Comparison of ENCODE assay signal across 19 cellular contexts in genomic region chr16:78504391-78504945, GRCh38.
DNase-seq lines count a peak whose midpoint lies in the region; ATAC-seq and TF ChIP-seq lines count a peak whose summit lies in the region.
"Had no signal": no experiment of that assay in that cellular context is flagged by ENCODE, and none has a peak within 500 bp of the region (broad histone marks: within the 10 kb centered on the region; RNA-seq: fewer than 3 reads in every experiment).

No MANE protein-coding gene starts in this region.

- H3K4me1 ChIP-seq in left ventricle myocardium inferior (peaks cover 26% of the 10 kb centered on the region), transverse colon (peaks cover 6 to 13% (median 8%) of the 10 kb centered on the region in 4 donors)

- H3K4me1 Mint-ChIP-seq in brain: peaks cover 51% of the 10 kb centered on the region
- H3K4me1 Mint-ChIP-seq: activated CD4-positive, alpha-beta memory T cell treated with anti-CD3 and anti-CD28 coated beads, Interleukin-2, amount 10 ng/mL, durations not matched to agents 7 days and 5 days; naive thymus-derived CD4-positive, alpha-beta T cell; stimulated activated memory B cell treated with anti-CD40 and anti-IgM and Interleukin-4, amounts not matched to agents 10 μg/mL and 1 μg/mL and 100 μg/mL, for 72 hours had no signal

- peaks cover 0 to 4% (median 0%) of the 10 kb centered on the region in 5 experiments for H3K9me3 Mint-ChIP-seq in brain
- H3K9me3 Mint-ChIP-seq: activated CD4-positive, alpha-beta memory T cell treated with anti-CD3 and anti-CD28 coated beads, Interleukin-2, amount 10 ng/mL, durations not matched to agents 7 days and 5 days; naive thymus-derived CD4-positive, alpha-beta T cell; stimulated activated memory B cell treated with anti-CD40 and anti-IgM and Interleukin-4, amounts not matched to agents 10 μg/mL and 1 μg/mL and 100 μg/mL, for 72 hours had no signal

- ATAC-seq in HG03460 (IDR thresholded peaks at IDR 0.05; ENCODE audit: unreplicated experiment) (no peak), esophagus mucosa (no peak), HG03159 (IDR thresholded peaks at IDR 0.05; ENCODE audit: unreplicated experiment) (no peak)
- ATAC-seq: naive thymus-derived CD4-positive, alpha-beta T cell; stimulated activated memory B cell treated with anti-CD40 and anti-IgM and Interleukin-4, amounts not matched to agents 10 μg/mL and 1 μg/mL and 100 μg/mL, for 72 hours had no signal

- H3K27me3 Mint-ChIP-seq in brain: peaks cover 4% of the 10 kb centered on the region
- H3K27me3 Mint-ChIP-seq: activated CD4-positive, alpha-beta memory T cell treated with anti-CD3 and anti-CD28 coated beads, Interleukin-2, amount 10 ng/mL, durations not matched to agents 7 days and 5 days; naive thymus-derived CD4-positive, alpha-beta T cell; stimulated activated memory B cell treated with anti-CD40 and anti-IgM and Interleukin-4, amounts not matched to agents 10 μg/mL and 1 μg/mL and 100 μg/mL, for 72 hours had no signal

- peak overlapping the region; percentile 75 for H3K27ac ChIP-seq in left ventricle myocardium inferior (replicated peaks)
- peak overlapping the region; percentile 63 to 78 (median 68) for H3K27ac ChIP-seq in transverse colon
- H3K27ac ChIP-seq: KMS-11 had no signal

- H3K36me3 ChIP-seq in left ventricle myocardium inferior: no peaks in the 10 kb centered on the region
- H3K36me3 ChIP-seq in transverse colon: no peaks in the 10 kb centered on the region
- H3K36me3 ChIP-seq: ascending aorta had no signal

- no peak for TF ChIP-seq EP300 in transverse colon (IDR thresholded peaks at IDR 0.05; ENCODE audit: low read depth)

- intact Hi-C loops in left ventricle myocardium inferior (cut with micrococcal nuclease) (loop anchor here (5.0 kb wide), 2 partner anchors 268 to 1098 kb away; partner anchors contain the start of gene MAF), transverse colon (cut with DNase I; ENCODE audit: low total_unique reads) (loop anchor here (2.0 kb wide), 1 partner anchor 1092 kb away; no protein-coding TSS in a partner anchor)

- no peak overlapping the region for H3K4me3 ChIP-seq in left ventricle myocardium inferior
- H3K4me3 ChIP-seq in transverse colon: no peak overlapping the region

- no peaks in the 10 kb centered on the region for H3K9me3 ChIP-seq in left ventricle myocardium inferior (replicated peaks)
- no peaks in the 10 kb centered on the region for H3K9me3 ChIP-seq in transverse colon
- H3K9me3 ChIP-seq: ascending aorta had no signal

- in situ Hi-C loops in transverse colon (cut with MboI; ENCODE audit: low pct_ligation_motif_present in 1 of 4, low pct_unique_long_range_greater_than_20kb in 1 of 4, low sequenced_read_pairs in 3 of 4): loop anchor here (10.0 to 25.0 kb wide), 5 partner anchors 258 to 1108 kb away; partner anchors contain the start of gene MAF (in 3 of the 4)

- H3K4me3 Mint-ChIP-seq in brain: peak overlapping the region in 3 of 5 experiments; percentile 11 to 25 (median 23)
- H3K4me3 Mint-ChIP-seq: activated CD4-positive, alpha-beta memory T cell treated with anti-CD3 and anti-CD28 coated beads, Interleukin-2, amount 10 ng/mL, durations not matched to agents 7 days and 5 days; naive thymus-derived CD4-positive, alpha-beta T cell; stimulated activated memory B cell treated with anti-CD40 and anti-IgM and Interleukin-4, amounts not matched to agents 10 μg/mL and 1 μg/mL and 100 μg/mL, for 72 hours had no signal

- peak overlapping the region in 3 of 5 experiments; percentile 67 to 70 (median 70) for H3K27ac Mint-ChIP-seq in brain
- H3K27ac Mint-ChIP-seq: activated CD4-positive, alpha-beta memory T cell treated with anti-CD3 and anti-CD28 coated beads, Interleukin-2, amount 10 ng/mL, durations not matched to agents 7 days and 5 days; naive thymus-derived CD4-positive, alpha-beta T cell; stimulated activated memory B cell treated with anti-CD40 and anti-IgM and Interleukin-4, amounts not matched to agents 10 μg/mL and 1 μg/mL and 100 μg/mL, for 72 hours had no signal

- TF ChIP-seq CTCF in brain (conservative IDR thresholded peaks at IDR 0.05) (no peak), left ventricle myocardium inferior (IDR thresholded peaks at IDR 0.05; ENCODE audit: borderline replicate concordance) (no peak), transverse colon (IDR thresholded peaks at IDR 0.05) (no peak)

- TF ChIP-seq POLR2A in transverse colon (IDR thresholded peaks at IDR 0.05): no peak

- 60% methylated on average over 8 to 15 of the region's 15 CpGs for WGBS in transverse colon (ENCODE audit: low coverage in 1 of 2), 2 donors

- DNase-seq in left ventricle myocardium inferior (peak; percentile 36), occipital lobe (lab: John Stamatoyannopoulos, UW) (peak; percentile 11), transverse colon (peak; percentile 30)
- DNase-seq: activated CD4-positive, alpha-beta memory T cell treated with anti-CD3 and anti-CD28 coated beads, Interleukin-2, amount 10 ng/mL, durations not matched to agents 7 days and 5 days; activated naive CD4-positive, alpha-beta T cell treated with Interleukin-2 at 50 U/mL for 16 hours; activated T-cell treated with anti-CD3 and anti-CD28 coated beads, Interleukin-2, amount 50 U/mL, for 1 hour; GDM1; naive thymus-derived CD4-positive, alpha-beta T cell; NCI-H1092 treated with DMSO at 0.1 percent for 48 hours; NCI-H2107; NCI-H524; SHP77 had no signal

- no peaks in the 10 kb centered on the region for H3K36me3 Mint-ChIP-seq in brain
- H3K36me3 Mint-ChIP-seq: naive thymus-derived CD4-positive, alpha-beta T cell; stimulated activated memory B cell treated with anti-CD40 and anti-IgM and Interleukin-4, amounts not matched to agents 10 μg/mL and 1 μg/mL and 100 μg/mL, for 72 hours had no signal

- H3K27me3 ChIP-seq in left ventricle myocardium inferior (ENCODE audit: low read depth) (no peaks in the 10 kb centered on the region), transverse colon (no peaks in the 10 kb centered on the region)
- H3K27me3 ChIP-seq: ascending aorta had no signal
